Comparison of ENCODE assay signal across 10 cellular contexts in the genomic region with DNA sequence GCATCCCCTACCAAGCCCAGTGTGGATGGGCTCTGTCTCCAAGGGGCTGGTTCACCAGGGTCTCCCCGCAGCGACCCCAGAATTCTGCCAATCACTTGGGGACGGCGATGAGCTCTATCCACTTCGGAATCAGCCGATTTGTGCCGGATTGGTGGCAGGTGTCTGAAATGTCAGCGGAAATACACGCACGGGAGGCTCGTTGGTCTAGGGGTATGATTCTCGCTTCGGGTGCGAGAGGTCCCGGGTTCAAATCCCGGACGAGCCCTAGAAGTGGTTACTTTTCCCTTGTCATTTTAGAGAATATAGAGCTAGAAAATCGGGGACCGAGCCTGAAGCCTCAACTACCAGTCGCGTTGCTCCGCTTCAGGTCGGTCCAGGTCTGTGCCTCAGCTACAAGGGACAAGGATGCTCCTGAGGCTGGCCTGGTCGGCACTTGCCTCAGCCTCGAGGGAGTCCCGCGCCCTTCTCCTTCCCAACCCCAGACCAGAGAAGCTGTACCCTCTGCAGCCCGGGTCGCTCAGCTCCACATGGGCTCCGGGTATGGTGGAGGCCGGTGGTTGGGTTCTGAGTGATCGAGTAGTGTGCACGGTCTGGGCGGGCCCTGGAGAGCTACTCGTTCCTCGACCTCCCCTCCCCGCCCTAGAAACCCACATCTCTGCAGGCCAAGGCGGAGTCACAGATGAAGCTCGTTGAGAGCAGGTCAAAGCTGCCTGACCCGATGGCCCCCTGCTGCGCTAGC. TPM values are rescaled to one million over a fixed set of nuclear protein-coding genes. Genes with fewer than 3 reads are reported as not detected.
DNase-seq lines count a peak whose midpoint lies in the region; ATAC-seq and TF ChIP-seq lines count a peak whose summit lies in the region.
"Had no signal": no experiment of that assay in that cellular context is flagged by ENCODE, and none has a peak within 500 bp of the region (broad histone marks: within the 10 kb centered on the region; RNA-seq: fewer than 3 reads in every experiment).

No MANE protein-coding gene starts in this region.

- intact Hi-C loops in HCT116 (cut with micrococcal nuclease), result loop anchor here (2.0 to 10.0 kb wide), 2 partner anchors 77 to 117 kb away; no protein-coding TSS in a partner anchor

- ATAC-seq in HCT116 (peak; percentile 80), HG03571 (IDR thresholded peaks at IDR 0.05; ENCODE audit: unreplicated experiment) (no peak)
- peak; percentile 48 to 59 for ATAC-seq in activated CD4-positive, CD25-positive, alpha-beta regulatory T cell treated with anti-CD3 and anti-CD28 coated beads, Interleukin-2, amount 50 U/mL, for 24 hours

- peak overlapping the region; percentile 13 for H2AFZ ChIP-seq in HCT116 (ENCODE audit: low read depth, low read length, poor library complexity, severe bottlenecking)

- CTCF ChIA-PET in HCT116 (lab: Charles Lee), result interaction anchor here (0.9 to 5.6 kb wide), 14 partner anchors 9 to 144 kb away, joined by 3 to 41 read pairs (median 5); a partner anchor contains a TSS

- H3K4me3 ChIP-seq in HCT116 (replicated peaks in 1 of 2; ENCODE audit: low read depth in 1 of 2, low read length in 2 of 2), result peak overlapping the region; percentile 14 to 20

- BruUV-seq in HCT116 (replicated peaks; lab: Mats Ljungman, UMichigan), result TSS peak; percentile 98

- no peaks in the 10 kb centered on the region for H3K9me3 Mint-ChIP-seq in mesothelial cell of epicardium

- no peaks in the 10 kb centered on the region for H4K20me1 ChIP-seq in HCT116 (ENCODE audit: insufficient read depth)

- RAD21 ChIA-PET in HCT116 (lab: Charles Lee; ENCODE audit: low non-redundant PET in 1 of 2, low total read pairs in 2 of 2, uncharacterized antibody in 2 of 2, unreplicated experiment in 2 of 2), result interaction anchor here (0.6 to 1.4 kb wide), 6 partner anchors 12 to 79 kb away, joined by 3 to 7 read pairs (median 3); a partner anchor contains a TSS

- TF ChIP-seq POLR2A in HCT116 (IDR thresholded peaks at IDR 0.05; ENCODE audit: borderline replicate concordance, extremely low read depth, insufficient read depth, insufficient read length), result no peak

- peak overlapping the region; percentile 52 for H3K4me2 ChIP-seq in HCT116 (ENCODE audit: low read length)

- POLR2A ChIA-PET in HCT116 (lab: Charles Lee), result interaction anchor here (0.5 to 2.0 kb wide), 16 partner anchors 9 to 1999 kb away, joined by 3 to 20 read pairs (median 6); a partner anchor contains a TSS

- H3K27me3 ChIP-seq in HCT116 (ENCODE audit: insufficient read depth, low read length), result no peaks in the 10 kb centered on the region

- TF ChIP-seq CTCF in HCT116 (IDR thresholded peaks at IDR 0.05 in 2 of 3, conservative IDR thresholded peaks at IDR 0.05 in 1 of 3; ENCODE audit: borderline replicate concordance in 1 of 3, insufficient read depth in 1 of 3, low read depth in 2 of 3, low read length in 2 of 3) (no peak), GM20000 (IDR thresholded peaks at IDR 0.05; ENCODE audit: extremely low read depth, missing control alignments) (no peak), mesothelial cell of epicardium (IDR thresholded peaks at IDR 0.05; ENCODE audit: unreplicated experiment) (no peak)

- no peak overlapping the region for H3K4me3 Mint-ChIP-seq in mesothelial cell of epicardium

- no peaks in the 10 kb centered on the region for H3K36me3 ChIP-seq in HCT116 (ENCODE audit: control insufficient read depth in 1 of 2, insufficient read depth in 2 of 2, low read length in 2 of 2)

- DNase-seq in A172 (ENCODE audit: low spot score), result peak; percentile 28
- DNase-seq in HCT116 (ENCODE audit: low read depth, low spot score), result no peak
- peak; percentile 40 for DNase-seq in hepatic stellate cell (ENCODE audit: low spot score)
- DNase-seq in GM20000 (ENCODE audit: low spot score), result no peak
- no peak for DNase-seq in NCI-H2196 treated with DMSO at 0.1 percent for 48 hours (lab: John Stamatoyannopoulos, UW; ENCODE audit: unreplicated experiment)
- no peak for DNase-seq in mesothelial cell of epicardium (ENCODE audit: low spot score in 2 of 2, unreplicated experiment in 2 of 2)

- no peak for TF ChIP-seq RAD21 in HCT116 (IDR thresholded peaks at IDR 0.05; ENCODE audit: low read depth)

- H3K4me1 Mint-ChIP-seq in mesothelial cell of epicardium, result peaks cover 13% of the 10 kb centered on the region

- H3K9ac ChIP-seq in HCT116 (ENCODE audit: low read length), result peak overlapping the region; percentile 14

- H3K27me3 Mint-ChIP-seq in mesothelial cell of epicardium (ENCODE audit: low read depth), result peaks cover 84% of the 10 kb centered on the region

- no peaks in the 10 kb centered on the region for H3K9me3 ChIP-seq in HCT116 (ENCODE audit: control insufficient read depth in 1 of 2, insufficient read depth in 1 of 2, low read depth in 1 of 2, low read length in 2 of 2)

- H3K4me1 ChIP-seq in HCT116 (ENCODE audit: control insufficient read depth in 1 of 2, insufficient read depth in 2 of 2, low read length in 2 of 2), result peaks cover 35 to 54% of the 10 kb centered on the region in 2 experiments

- H3K79me2 ChIP-seq in HCT116 (ENCODE audit: insufficient read depth, low read length), result no peaks in the 10 kb centered on the region

- no peak overlapping the region for H3K27ac Mint-ChIP-seq in mesothelial cell of epicardium

- H3K9me2 ChIP-seq in HCT116 (ENCODE audit: insufficient read depth), result no peaks in the 10 kb centered on the region

- H3K27ac ChIP-seq in HCT116 (ENCODE audit: low read depth, low read length), result peak overlapping the region; percentile 55
- H3K27ac ChIP-seq: C4-2B had no signal

- no peaks in the 10 kb centered on the region for H3K36me3 Mint-ChIP-seq in mesothelial cell of epicardium

TF ChIP-seq in HCT116, 20 proteins besides CTCF, POLR2A, EP300 and RAD21:
- TF ChIP-seq, protein P1, sequence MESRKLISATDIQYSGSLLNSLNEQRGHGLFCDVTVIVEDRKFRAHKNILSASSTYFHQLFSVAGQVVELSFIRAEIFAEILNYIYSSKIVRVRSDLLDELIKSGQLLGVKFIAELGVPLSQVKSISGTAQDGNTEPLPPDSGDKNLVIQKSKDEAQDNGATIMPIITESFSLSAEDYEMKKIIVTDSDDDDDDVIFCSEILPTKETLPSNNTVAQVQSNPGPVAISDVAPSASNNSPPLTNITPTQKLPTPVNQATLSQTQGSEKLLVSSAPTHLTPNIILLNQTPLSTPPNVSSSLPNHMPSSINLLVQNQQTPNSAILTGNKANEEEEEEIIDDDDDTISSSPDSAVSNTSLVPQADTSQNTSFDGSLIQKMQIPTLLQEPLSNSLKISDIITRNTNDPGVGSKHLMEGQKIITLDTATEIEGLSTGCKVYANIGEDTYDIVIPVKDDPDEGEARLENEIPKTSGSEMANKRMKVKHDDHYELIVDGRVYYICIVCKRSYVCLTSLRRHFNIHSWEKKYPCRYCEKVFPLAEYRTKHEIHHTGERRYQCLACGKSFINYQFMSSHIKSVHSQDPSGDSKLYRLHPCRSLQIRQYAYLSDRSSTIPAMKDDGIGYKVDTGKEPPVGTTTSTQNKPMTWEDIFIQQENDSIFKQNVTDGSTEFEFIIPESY (IDR thresholded peaks at IDR 0.05; ENCODE audit: extremely low read depth, insufficient replicate concordance, low read length), result no peak
- TF ChIP-seq ZFX (IDR thresholded peaks at IDR 0.05), result peak; percentile 27; the same call in 1 of the 2 replicates

RNA-seq across cellular contexts. Expression of a gene that starts 16.0 kb away (rescaled TPM):
- not detected in 2 replicates for total RNA-seq in A172 (2014; rRNA removed; shearing (Covaris generic))
- total RNA-seq in HCT116 (2021; ENCODE audit: unreplicated experiment), result not detected
- polyA plus RNA-seq in HCT116 (2012), result 0.07 TPM in 1 of 2 replicates, not detected in the other
- not detected in 3 replicates for total RNA-seq in mesothelial cell of epicardium
- total RNA-seq: liver had no signal
- polyA plus RNA-seq: liver had no signal

RNA-seq across cellular contexts. Expression of a gene that starts 37.2 kb away (rescaled TPM):
- 2.1 and 4.6 TPM in 2 replicates for total RNA-seq in A172 (2014; rRNA removed; shearing (Covaris generic))
- 11.0 TPM for total RNA-seq in HCT116 (2021; ENCODE audit: unreplicated experiment)
- 9.4 and 10.3 TPM in 2 replicates for polyA plus RNA-seq in HCT116 (2012)
- 12.2 to 13.4 TPM (median 12.7 TPM) in 3 replicates for total RNA-seq in mesothelial cell of epicardium

RNA-seq across cellular contexts. Expression of a gene that starts 59.6 kb away (rescaled TPM):
- total RNA-seq in A172 (2014; rRNA removed; shearing (Covaris generic)), result 21.0 and 22.4 TPM in 2 replicates
- total RNA-seq in HCT116 (2021; ENCODE audit: unreplicated experiment), result 17.0 TPM
- 14.3 and 14.9 TPM in 2 replicates for polyA plus RNA-seq in HCT116 (2012)
- 15.4 to 16.7 TPM (median 16.0 TPM) in 3 replicates for total RNA-seq in mesothelial cell of epicardium

Comparison
In these comparisons a context has a peak if more than half of its experiments do, and no peak if none do; other contexts are left out.
1. DNase-seq: peak in A172 (single experiment) and hepatic stellate cell (single experiment); none in HCT116 (single experiment), GM20000 (single experiment), NCI-H2196 treated with DMSO at 0.1 percent for 48 hours (single experiment) and mesothelial cell of epicardium (0 of 2).